ENCODE assay signal across 1 cellular context in the genomic region with DNA sequence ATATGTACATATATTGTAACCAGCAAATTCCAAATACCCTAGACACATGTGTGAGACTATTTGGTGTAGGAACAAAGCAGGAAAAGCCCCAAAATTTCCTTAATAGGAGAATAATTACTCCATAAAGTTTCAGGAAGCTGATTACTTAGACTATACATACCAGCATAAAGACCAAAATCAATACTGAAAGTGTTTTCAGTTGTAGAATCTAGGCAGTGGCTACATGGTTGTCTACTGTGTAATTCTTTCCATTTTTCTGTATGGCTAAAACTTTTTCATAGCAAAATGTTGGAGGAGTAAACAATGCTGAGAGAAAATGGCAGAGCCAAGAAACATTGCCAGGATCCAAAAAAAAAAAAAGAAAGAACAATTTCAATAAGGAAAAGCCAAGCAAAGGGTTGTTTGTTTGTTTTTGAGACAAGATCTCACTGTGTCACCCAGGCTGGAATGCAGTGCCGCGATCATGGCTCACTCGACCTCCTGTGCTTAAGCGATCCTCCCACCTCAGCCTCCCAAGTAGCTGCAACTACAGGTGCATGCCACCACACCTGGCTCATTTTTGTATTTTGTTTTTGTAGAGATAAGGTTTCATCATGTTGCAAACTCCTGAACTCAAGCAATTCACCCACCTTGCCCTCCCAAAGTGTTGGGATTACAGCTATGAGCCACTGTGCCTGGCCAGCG.
TF ChIP-seq lines count a peak whose summit lies in the region.

No MANE protein-coding gene starts in this region.

TF ChIP-seq in HepG2, 621 proteins besides CTCF, POLR2A, EP300 and RAD21:
- no peak for TF ChIP-seq ZNF7 (CRISPR knock-in tag; IDR thresholded peaks at IDR 0.05)
- peak; percentile 56; the same call in 1 of the 2 replicates for TF ChIP-seq ZNF460 (CRISPR knock-in tag; IDR thresholded peaks at IDR 0.05; ENCODE audit: borderline replicate concordance)
- TF ChIP-seq ZNF724P (CRISPR knock-in tag; IDR thresholded peaks at IDR 0.05; ENCODE audit: borderline replicate concordance): no peak
- TF ChIP-seq, protein P1, sequence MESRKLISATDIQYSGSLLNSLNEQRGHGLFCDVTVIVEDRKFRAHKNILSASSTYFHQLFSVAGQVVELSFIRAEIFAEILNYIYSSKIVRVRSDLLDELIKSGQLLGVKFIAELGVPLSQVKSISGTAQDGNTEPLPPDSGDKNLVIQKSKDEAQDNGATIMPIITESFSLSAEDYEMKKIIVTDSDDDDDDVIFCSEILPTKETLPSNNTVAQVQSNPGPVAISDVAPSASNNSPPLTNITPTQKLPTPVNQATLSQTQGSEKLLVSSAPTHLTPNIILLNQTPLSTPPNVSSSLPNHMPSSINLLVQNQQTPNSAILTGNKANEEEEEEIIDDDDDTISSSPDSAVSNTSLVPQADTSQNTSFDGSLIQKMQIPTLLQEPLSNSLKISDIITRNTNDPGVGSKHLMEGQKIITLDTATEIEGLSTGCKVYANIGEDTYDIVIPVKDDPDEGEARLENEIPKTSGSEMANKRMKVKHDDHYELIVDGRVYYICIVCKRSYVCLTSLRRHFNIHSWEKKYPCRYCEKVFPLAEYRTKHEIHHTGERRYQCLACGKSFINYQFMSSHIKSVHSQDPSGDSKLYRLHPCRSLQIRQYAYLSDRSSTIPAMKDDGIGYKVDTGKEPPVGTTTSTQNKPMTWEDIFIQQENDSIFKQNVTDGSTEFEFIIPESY (CRISPR knock-in tag; IDR thresholded peaks at IDR 0.05): 0 out of 2 replicates have a peak, but pooled peaks have one; percentile 63
- TF ChIP-seq, protein P2, sequence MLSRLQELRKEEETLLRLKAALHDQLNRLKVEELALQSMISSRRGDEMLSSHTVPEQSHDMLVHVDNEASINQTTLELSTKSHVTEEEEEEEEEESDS (CRISPR knock-in tag; IDR thresholded peaks at IDR 0.05; ENCODE audit: borderline replicate concordance): no peak
- TF ChIP-seq, protein P3, sequence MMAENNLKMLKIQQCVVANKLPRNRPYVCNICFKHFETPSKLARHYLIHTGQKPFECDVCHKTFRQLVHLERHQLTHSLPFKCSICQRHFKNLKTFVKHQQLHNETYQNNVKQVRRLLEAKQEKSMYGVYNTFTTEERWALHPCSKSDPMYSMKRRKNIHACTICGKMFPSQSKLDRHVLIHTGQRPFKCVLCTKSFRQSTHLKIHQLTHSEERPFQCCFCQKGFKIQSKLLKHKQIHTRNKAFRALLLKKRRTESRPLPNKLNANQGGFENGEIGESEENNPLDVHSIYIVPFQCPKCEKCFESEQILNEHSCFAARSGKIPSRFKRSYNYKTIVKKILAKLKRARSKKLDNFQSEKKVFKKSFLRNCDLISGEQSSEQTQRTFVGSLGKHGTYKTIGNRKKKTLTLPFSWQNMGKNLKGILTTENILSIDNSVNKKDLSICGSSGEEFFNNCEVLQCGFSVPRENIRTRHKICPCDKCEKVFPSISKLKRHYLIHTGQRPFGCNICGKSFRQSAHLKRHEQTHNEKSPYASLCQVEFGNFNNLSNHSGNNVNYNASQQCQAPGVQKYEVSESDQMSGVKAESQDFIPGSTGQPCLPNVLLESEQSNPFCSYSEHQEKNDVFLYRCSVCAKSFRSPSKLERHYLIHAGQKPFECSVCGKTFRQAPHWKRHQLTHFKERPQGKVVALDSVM (CRISPR knock-in tag; IDR thresholded peaks at IDR 0.05): peak; percentile 67
- TF ChIP-seq ZNF30 (CRISPR knock-in tag; IDR thresholded peaks at IDR 0.05): no peak
